10 cellular contexts compared by ENCODE assay signal in genomic region chr21:29235714-29236197, GRCh38.
DNase-seq lines count a peak whose midpoint lies in the region; ATAC-seq and TF ChIP-seq lines count a peak whose summit lies in the region.
"Had no signal": no experiment of that assay in that cellular context is flagged by ENCODE, and none has a peak within 500 bp of the region (broad histone marks: within the 10 kb centered on the region; RNA-seq: fewer than 3 reads in every experiment).

No MANE protein-coding gene starts in this region.

- H3K27ac ChIP-seq in neutrophil (peak overlapping the region; percentile 48), thyroid gland (no peak overlapping the region)

- H3K27me3 Mint-ChIP-seq in osteocyte (ENCODE audit: unreplicated experiment): no peaks in the 10 kb centered on the region

- peak; percentile 62 for ATAC-seq in GM18511 (IDR thresholded peaks at IDR 0.05; ENCODE audit: unreplicated experiment)
- ATAC-seq in GM21619 (IDR thresholded peaks at IDR 0.05; ENCODE audit: unreplicated experiment): peak; percentile 46
- ATAC-seq in HG03432 (IDR thresholded peaks at IDR 0.05; ENCODE audit: unreplicated experiment): peak; percentile 59
- ATAC-seq: natural killer cell treated with Interleukin-12 subunit alpha and Interleukin-12 subunit beta and Interleukin-15 and Interleukin-18, amount 100 ng/mL, for 72 hours had no signal

- H3K4me1 ChIP-seq in neutrophil (ENCODE audit: control insufficient read depth in 1 of 2, insufficient read depth in 1 of 2, low read depth in 1 of 2, low read length in 1 of 2) (peaks cover 16 to 42% of the 10 kb centered on the region in 2 experiments), thyroid gland (peaks cover 4 to 5% of the 10 kb centered on the region in 2 donors)

- H3K9me3 Mint-ChIP-seq in osteocyte (ENCODE audit: unreplicated experiment): no peaks in the 10 kb centered on the region
- H3K9me3 Mint-ChIP-seq: natural killer cell treated with Interleukin-12 subunit alpha and Interleukin-12 subunit beta and Interleukin-15 and Interleukin-18, amount 100 ng/mL, for 72 hours had no signal

- no peak overlapping the region for H3K27ac Mint-ChIP-seq in osteocyte (ENCODE audit: unreplicated experiment)
- H3K27ac Mint-ChIP-seq: natural killer cell treated with Interleukin-12 subunit alpha and Interleukin-12 subunit beta and Interleukin-15 and Interleukin-18, amount 100 ng/mL, for 72 hours had no signal

- DNase-seq in thyroid gland (no peak), NCI-H2227 (lab: John Stamatoyannopoulos, UW; ENCODE audit: unreplicated experiment) (no peak), epidermal melanocyte (ENCODE audit: insufficient read length, low spot score) (no peak), osteocyte (ENCODE audit: extremely low spot score, unreplicated experiment) (no peak)
- DNase-seq: foreskin fibroblast had no signal

- H3K4me3 ChIP-seq in neutrophil (ENCODE audit: low read depth in 1 of 2, low read length in 1 of 2) (no peak overlapping the region), thyroid gland (replicated peaks in 1 of 3) (no peak overlapping the region)

- H3K9me3 ChIP-seq in neutrophil (no peaks in the 10 kb centered on the region), thyroid gland (no peaks in the 10 kb centered on the region)

- intact Hi-C loops in thyroid gland (cut with DNase I): no loop called here

- H3K36me3 ChIP-seq in neutrophil (no peaks in the 10 kb centered on the region), thyroid gland (no peaks in the 10 kb centered on the region)

- no peak for TF ChIP-seq POLR2A in thyroid gland (IDR thresholded peaks at IDR 0.05)

- H3K4me3 Mint-ChIP-seq in osteocyte (ENCODE audit: unreplicated experiment): no peak overlapping the region
- H3K4me3 Mint-ChIP-seq: natural killer cell treated with Interleukin-12 subunit alpha and Interleukin-12 subunit beta and Interleukin-15 and Interleukin-18, amount 100 ng/mL, for 72 hours had no signal

- peaks cover 25% of the 10 kb centered on the region for H3K4me1 Mint-ChIP-seq in osteocyte (ENCODE audit: unreplicated experiment)

- H3K36me3 Mint-ChIP-seq in osteocyte (ENCODE audit: unreplicated experiment): no peaks in the 10 kb centered on the region
- H3K36me3 Mint-ChIP-seq: natural killer cell treated with Interleukin-12 subunit alpha and Interleukin-12 subunit beta and Interleukin-15 and Interleukin-18, amount 100 ng/mL, for 72 hours had no signal

- WGBS in thyroid gland, 2 donors: 47% methylated on average over 4 of the region's 4 CpGs

- H3K27me3 ChIP-seq in neutrophil: no peaks in the 10 kb centered on the region
- no peaks in the 10 kb centered on the region for H3K27me3 ChIP-seq in thyroid gland

- TF ChIP-seq CTCF in neutrophil (IDR thresholded peaks at IDR 0.05) (no peak), thyroid gland (IDR thresholded peaks at IDR 0.05) (no peak), osteocyte (IDR thresholded peaks at IDR 0.05) (no peak)
